Comparison of ENCODE assay signal across 8 cellular contexts in genomic region chr6:31736026-31736767, GRCh38. TPM values are rescaled to one million over a fixed set of nuclear protein-coding genes. Genes with fewer than 3 reads are reported as not detected.
DNase-seq lines count a peak whose midpoint lies in the region; ATAC-seq and TF ChIP-seq lines count a peak whose summit lies in the region.

Gene CLIC1 (minus strand): TSS chr6:31736530. CDS start chr6:31736300, 230 bp downstream.

- POLR2A ChIA-PET in naive thymus-derived CD8-positive, alpha-beta T cell (lab: Charles Lee), result interaction anchor here (1.0 to 2.1 kb wide), 7 partner anchors 59 to 95 kb away, joined by 3 to 9 read pairs (median 4); partner anchors contain the start of genes HSPA1A, HSPA1L, LSM2 and VARS1

- peaks cover 20 to 34% of the 10 kb centered on the region in 2 donors for H3K36me3 Mint-ChIP-seq in activated T-cell treated with anti-CD3 and anti-CD28 coated beads, Interleukin-2, amount 50 U/mL, for 72 hours (ENCODE audit: insufficient read depth in 2 of 2)
- peaks cover 0 to 26% (median 6%) of the 10 kb centered on the region in 3 donors for H3K36me3 Mint-ChIP-seq in naive thymus-derived CD8-positive, alpha-beta T cell

- peak; percentile 46 to 53 for ATAC-seq in activated T-cell treated with anti-CD3 and anti-CD28 coated beads, Interleukin-2, amount 50 U/mL, for 72 hours (replicated peaks in 1 of 2)
- peak; percentile 2 to 16 for ATAC-seq in naive thymus-derived CD8-positive, alpha-beta T cell
- ATAC-seq in stimulated activated naive CD8-positive, alpha-beta T cell treated with anti-CD3 and anti-CD28 coated beads, Interleukin-15, Interleukin-2, amounts not matched to agents 100 U/mL and 50 U/mL, for 24 hours, result peak; percentile 53
- ATAC-seq in GM18873 (IDR thresholded peaks at IDR 0.05; ENCODE audit: low FRiP score, unreplicated experiment), result no peak

- no peaks in the 10 kb centered on the region for H3K27me3 ChIP-seq in esophagus squamous epithelium

- peak; percentile 94 for DNase-seq in GM03348 (ENCODE audit: low spot score)
- DNase-seq in HuH-7 (ENCODE audit: low spot score), result peak; percentile 77
- DNase-seq in RPMI8226, result peak; percentile 78
- peak; percentile 86 to 87 for DNase-seq in activated T-cell treated with anti-CD3 and anti-CD28 coated beads, Interleukin-2, amount 50 U/mL, for 72 hours
- no peak for DNase-seq in esophagus squamous epithelium (lab: John Stamatoyannopoulos, UW)
- peak in 8 of 10 donors; percentile 35 to 76 (median 53) for DNase-seq in naive thymus-derived CD8-positive, alpha-beta T cell
- peak; percentile 90 for DNase-seq in stimulated activated naive CD8-positive, alpha-beta T cell treated with anti-CD3 and anti-CD28 coated beads, Interleukin-15, Interleukin-2, amounts not matched to agents 100 U/mL and 50 U/mL, for 24 hours

- peak within 1 kb of the TSS; percentile 83 for H3K27ac Mint-ChIP-seq in activated T-cell treated with anti-CD3 and anti-CD28 coated beads, Interleukin-2, amount 50 U/mL, for 72 hours
- H3K27ac Mint-ChIP-seq in naive thymus-derived CD8-positive, alpha-beta T cell, result peak within 1 kb of the TSS; percentile 83 to 97 (median 91)

- peak in 3 of 4 donors; percentile 88 to 97 (median 93) for TF ChIP-seq POLR2A in esophagus squamous epithelium (IDR thresholded peaks at IDR 0.05)

- peaks cover 63% of the 10 kb centered on the region for H3K4me1 Mint-ChIP-seq in activated T-cell treated with anti-CD3 and anti-CD28 coated beads, Interleukin-2, amount 50 U/mL, for 72 hours (ENCODE audit: low read depth)
- H3K4me1 Mint-ChIP-seq in naive thymus-derived CD8-positive, alpha-beta T cell, result peaks cover 53 to 84% (median 77%) of the 10 kb centered on the region in 4 donors

- no peak for TF ChIP-seq CTCF in esophagus squamous epithelium (IDR thresholded peaks at IDR 0.05)

- H3K36me3 ChIP-seq in esophagus squamous epithelium, result peaks cover 27 to 33% (median 30%) of the 10 kb centered on the region in 3 donors

- peak within 1 kb of the TSS; percentile 89 to 98 for H3K4me3 Mint-ChIP-seq in activated T-cell treated with anti-CD3 and anti-CD28 coated beads, Interleukin-2, amount 50 U/mL, for 72 hours
- H3K4me3 Mint-ChIP-seq in naive thymus-derived CD8-positive, alpha-beta T cell, result peak within 1 kb of the TSS; percentile 89 to 99 (median 98)

- H3K9me3 ChIP-seq in esophagus squamous epithelium, result no peaks in the 10 kb centered on the region

- peak within 1 kb of the TSS; percentile 94 to 99 (median 98) for H3K27ac ChIP-seq in esophagus squamous epithelium

- H3K4me1 ChIP-seq in esophagus squamous epithelium, result peaks cover 39 to 79% (median 46%) of the 10 kb centered on the region in 3 donors

- 1% methylated on average over 11 to 14 of the region's 24 CpGs for WGBS in esophagus squamous epithelium, 2 donors

- H3K27me3 Mint-ChIP-seq in activated T-cell treated with anti-CD3 and anti-CD28 coated beads, Interleukin-2, amount 50 U/mL, for 72 hours (ENCODE audit: low read depth), result no peaks in the 10 kb centered on the region
- no peaks in the 10 kb centered on the region for H3K27me3 Mint-ChIP-seq in naive thymus-derived CD8-positive, alpha-beta T cell

- H3K4me3 ChIP-seq in esophagus squamous epithelium, result peak within 1 kb of the TSS; percentile 53 to 89 (median 75)

- no peaks in the 10 kb centered on the region for H3K9me3 Mint-ChIP-seq in activated T-cell treated with anti-CD3 and anti-CD28 coated beads, Interleukin-2, amount 50 U/mL, for 72 hours
- no peaks in the 10 kb centered on the region for H3K9me3 Mint-ChIP-seq in naive thymus-derived CD8-positive, alpha-beta T cell

- intact Hi-C loops in esophagus squamous epithelium (cut with DNase I), result loop anchor here (10.0 kb wide), 1 partner anchor 99 kb away; no protein-coding TSS in a partner anchor

RNA-seq across cellular contexts. Expression of gene CLIC1, which starts in this region (rescaled TPM):
- 100 to 1,000 TPM; 253 to 318 TPM for total RNA-seq in activated T-cell treated with anti-CD3 and anti-CD28 coated beads, Interleukin-2, amount 50 U/mL, for 72 hours
- 100 to 1,000 TPM; 289 to 440 (median 365) TPM for total RNA-seq in esophagus squamous epithelium
- total RNA-seq in naive thymus-derived CD8-positive, alpha-beta T cell, result 10 to 100 TPM; 23.7 to 27.1 TPM
- 100 to 1,000 TPM in 2 of 3 donors, 10 to 100 TPM in 1; 95.1 to 345 (median 114) TPM for polyA plus RNA-seq in naive thymus-derived CD8-positive, alpha-beta T cell

Comparison
In these comparisons a context has a peak if more than half of its experiments do, and no peak if none do; other contexts are left out.
1. RNA of gene CLIC1 (total RNA-seq): 289 to 440 TPM in esophagus squamous epithelium and 253 to 318 TPM in activated T-cell treated with anti-CD3 and anti-CD28 coated beads, Interleukin-2, amount 50 U/mL, for 72 hours; 23.7 to 27.1 TPM in naive thymus-derived CD8-positive, alpha-beta T cell; every median in the first group is over 4 times any median in the second.